Comparison of ENCODE assay signal across 23 cellular contexts in the genomic region with DNA sequence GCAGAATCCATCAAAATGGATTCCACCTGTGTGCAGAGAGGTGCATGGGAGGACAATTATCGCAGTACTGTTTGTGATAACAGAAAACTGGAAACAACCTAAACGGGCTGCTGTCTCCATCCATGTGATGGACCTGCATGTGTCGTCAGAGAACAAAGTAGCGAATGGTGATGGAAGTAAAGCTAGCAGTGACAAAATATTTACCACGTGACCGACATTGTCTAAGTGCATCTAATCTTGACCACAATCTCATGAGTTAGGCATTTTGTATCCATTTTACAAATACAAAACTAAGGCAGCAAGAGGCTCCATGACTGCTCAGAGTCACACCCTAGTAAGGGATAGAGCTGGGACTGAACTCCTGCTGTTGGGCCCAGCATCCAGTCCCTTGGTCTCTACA.
"Had no signal": no experiment of that assay in that cellular context is flagged by ENCODE, and none has a peak within 500 bp of the region (broad histone marks: within the 10 kb centered on the region; RNA-seq: fewer than 3 reads in every experiment).

No MANE protein-coding gene starts in this region.

- H3K27ac Mint-ChIP-seq: activated CD4-positive, alpha-beta T cell treated with anti-CD3 and anti-CD28 coated beads, Interleukin-2, amount 10 ng/mL, durations not matched to agents 7 days and 5 days; activated CD8-positive, alpha-beta T cell treated with anti-CD3 and anti-CD28 coated beads, Interleukin-2, amount 10 ng/mL, durations not matched to agents 7 days and 5 days; activated naive CD4-positive, alpha-beta T cell treated with anti-CD3 and anti-CD28 coated beads for 36 hours; activated T-cell treated with anti-CD3 and anti-CD28 coated beads, Interleukin-2, amount 50 U/mL, for 24 hours; T-cell had no signal

- H3K36me3 ChIP-seq: adrenal gland, MG63 had no signal

- H3K9me3 ChIP-seq: adrenal gland, body of pancreas, MG63 had no signal

- H3K4me1 ChIP-seq: body of pancreas had no signal

- H3K36me3 Mint-ChIP-seq: T-cell had no signal

- H3K27me3 ChIP-seq: adrenal gland, body of pancreas, MG63 had no signal

- H2AFZ ChIP-seq: PC-9 had no signal

- H3K27ac ChIP-seq: adrenal gland, body of pancreas, PC-9, RWPE1 had no signal

- H3K4me3 Mint-ChIP-seq: activated CD4-positive, alpha-beta T cell treated with anti-CD3 and anti-CD28 coated beads, Interleukin-2, amount 10 ng/mL, durations not matched to agents 7 days and 5 days; activated CD8-positive, alpha-beta T cell treated with anti-CD3 and anti-CD28 coated beads, Interleukin-2, amount 10 ng/mL, durations not matched to agents 7 days and 5 days; activated naive CD4-positive, alpha-beta T cell treated with anti-CD3 and anti-CD28 coated beads for 36 hours; activated T-cell treated with anti-CD3 and anti-CD28 coated beads, Interleukin-2, amount 50 U/mL, for 24 hours; T-cell had no signal

- H3K9me3 Mint-ChIP-seq: activated CD4-positive, alpha-beta T cell treated with anti-CD3 and anti-CD28 coated beads, Interleukin-2, amount 10 ng/mL, durations not matched to agents 7 days and 5 days; activated naive CD4-positive, alpha-beta T cell treated with anti-CD3 and anti-CD28 coated beads for 36 hours; activated T-cell treated with anti-CD3 and anti-CD28 coated beads, Interleukin-2, amount 50 U/mL, for 24 hours; T-cell had no signal

- H3K4me3 ChIP-seq: adrenal gland, body of pancreas, MG63, PC-9 had no signal

- DNase-seq: activated CD4-positive, alpha-beta T cell treated with anti-CD3 and anti-CD28 coated beads, Interleukin-2, amount 10 ng/mL, durations not matched to agents 7 days and 5 days; activated CD4-positive, alpha-beta T cell treated with anti-CD3 and anti-CD28 coated beads, Interleukin-2, amount 50 U/mL, for 48 hours; activated CD8-positive, alpha-beta T cell treated with anti-CD3 and anti-CD28 coated beads, Interleukin-2, amount 10 ng/mL, durations not matched to agents 7 days and 5 days; activated gamma-delta T cell treated with Interleukin-2 at 50 U/mL for 16 hours; activated naive CD4-positive, alpha-beta T cell treated with anti-CD3 and anti-CD28 coated beads for 36 hours; activated T-cell treated with anti-CD3 and anti-CD28 coated beads, Interleukin-2, amount 50 U/mL, for 24 hours; body of pancreas; caudate nucleus; cerebellar nuclear complex; Kasumi-1; MG63; NCI-H1092; NCI-H1436 treated with DMSO at 0.1 percent for 48 hours; NCI-H2029; NCI-H510A; NCI-H526; NCI-H748 treated with DMSO at 0.1 percent for 48 hours; NK-92 treated with Interleukin-12 subunit alpha and Interleukin-12 subunit beta, amount 100 ng/mL, for 24 hours; PC-9; T-cell; T1000 had no signal

- H3K4me2 ChIP-seq: PC-9 had no signal

- H3K27me3 Mint-ChIP-seq: activated CD4-positive, alpha-beta T cell treated with anti-CD3 and anti-CD28 coated beads, Interleukin-2, amount 10 ng/mL, durations not matched to agents 7 days and 5 days; activated T-cell treated with anti-CD3 and anti-CD28 coated beads, Interleukin-2, amount 50 U/mL, for 24 hours; T-cell had no signal
